ENCODE assay signal across 11 cellular contexts in genomic region chr19:42326969-42327368, GRCh38. TPM values are rescaled to one million over a fixed set of nuclear protein-coding genes. Genes with fewer than 3 reads are reported as not detected.
DNase-seq lines count a peak whose midpoint lies in the region; ATAC-seq and TF ChIP-seq lines count a peak whose summit lies in the region.
"Had no signal": no experiment of that assay in that cellular context is flagged by ENCODE, and none has a peak within 500 bp of the region (broad histone marks: within the 10 kb centered on the region; RNA-seq: fewer than 3 reads in every experiment).

No MANE protein-coding gene starts in this region.

- H3K9ac ChIP-seq in iPS-18a (ENCODE audit: low read length) (no peak overlapping the region), colonic mucosa (ENCODE audit: low read depth in 2 of 2, low read length in 2 of 2) (no peak overlapping the region)

- H3K4me3 Mint-ChIP-seq in T-cell (peak overlapping the region; percentile 88 to 97 (median 89)), type B pancreatic cell (peak overlapping the region; percentile 88)

- H3K4me1 Mint-ChIP-seq in T-cell (peaks cover 17 to 32% (median 25%) of the 10 kb centered on the region in 3 donors), type B pancreatic cell (ENCODE audit: unreplicated experiment) (peaks cover 45% of the 10 kb centered on the region)

- H3K36me3 Mint-ChIP-seq in T-cell: no peaks in the 10 kb centered on the region
- H3K36me3 Mint-ChIP-seq in type B pancreatic cell: peaks cover 6% of the 10 kb centered on the region

- DNase-seq in left ventricle myocardium inferior: no peak
- no peak for DNase-seq in right atrium auricular region (ENCODE audit: low spot score)
- no peak for DNase-seq in T-cell
- no peak for DNase-seq in type B pancreatic cell (ENCODE audit: extremely low spot score, unreplicated experiment)
- no peak for DNase-seq in colonic mucosa
- no peak for DNase-seq in SK-N-DZ (ENCODE audit: low spot score)
- DNase-seq in NCI-H345 (lab: John Stamatoyannopoulos, UW): no peak
- DNase-seq: activated gamma-delta T cell treated with Interleukin-2 at 50 U/mL for 16 hours, NCI-H1417, small intestine had no signal

- ATAC-seq in T-cell (replicated peaks in 1 of 4): no peak

- H3K27ac Mint-ChIP-seq in T-cell (no peak overlapping the region), type B pancreatic cell (no peak overlapping the region)

- no peaks in the 10 kb centered on the region for H3K9me3 ChIP-seq in left ventricle myocardium inferior (replicated peaks)
- H3K9me3 ChIP-seq in right atrium auricular region: no peaks in the 10 kb centered on the region
- H3K9me3 ChIP-seq in iPS-18a (ENCODE audit: control insufficient read depth, low read depth, low read length): no peaks in the 10 kb centered on the region
- H3K9me3 ChIP-seq in colonic mucosa: no peaks in the 10 kb centered on the region

- H3K4me3 ChIP-seq in left ventricle myocardium inferior: peak overlapping the region; percentile 79
- H3K4me3 ChIP-seq in right atrium auricular region: no peak overlapping the region
- peak overlapping the region; percentile 93 for H3K4me3 ChIP-seq in iPS-18a (ENCODE audit: low read length)
- no peak overlapping the region for H3K4me3 ChIP-seq in colonic mucosa

- H3K36me3 ChIP-seq in left ventricle myocardium inferior (no peaks in the 10 kb centered on the region), right atrium auricular region (no peaks in the 10 kb centered on the region), iPS-18a (ENCODE audit: control insufficient read depth, low read depth, low read length) (no peaks in the 10 kb centered on the region), colonic mucosa (no peaks in the 10 kb centered on the region)

- CTCF ChIA-PET in T-cell (lab: Charles Lee): no interaction called here

- H3K9me3 Mint-ChIP-seq in T-cell: no peaks in the 10 kb centered on the region
- no peaks in the 10 kb centered on the region for H3K9me3 Mint-ChIP-seq in type B pancreatic cell

- intact Hi-C loops in left ventricle myocardium inferior (cut with micrococcal nuclease) (no loop called here), colonic mucosa (cut with DNase I) (loop anchor here (10.0 kb wide), 2 partner anchors 68 to 192 kb away; partner anchors contain the start of genes CNFN and POU2F2)

- no peak for TF ChIP-seq CTCF in left ventricle myocardium inferior (IDR thresholded peaks at IDR 0.05; ENCODE audit: borderline replicate concordance)
- TF ChIP-seq CTCF in right atrium auricular region (IDR thresholded peaks at IDR 0.05): no peak
- no peak for TF ChIP-seq CTCF in type B pancreatic cell (conservative IDR thresholded peaks at IDR 0.05)
- no peak for TF ChIP-seq CTCF in colonic mucosa (IDR thresholded peaks at IDR 0.05)

- H3K27me3 ChIP-seq in left ventricle myocardium inferior (ENCODE audit: low read depth) (peaks cover 30% of the 10 kb centered on the region), right atrium auricular region (peaks cover 10 to 23% of the 10 kb centered on the region in 2 donors), iPS-18a (ENCODE audit: control insufficient read depth, insufficient read depth, low read length) (peaks cover 27% of the 10 kb centered on the region), colonic mucosa (peaks cover 20% of the 10 kb centered on the region)

- POLR2A ChIA-PET in T-cell (lab: Charles Lee): interaction anchor here in 1 of 2 donors (0.7 kb wide), 1 partner anchor 619 kb away, joined by 3 read pairs; the partner anchor contains the start of gene CEACAM5

- H3K27me3 Mint-ChIP-seq in T-cell: peaks cover 15% of the 10 kb centered on the region in 2 donors
- H3K27me3 Mint-ChIP-seq in type B pancreatic cell: peaks cover 25% of the 10 kb centered on the region

- peaks cover 56% of the 10 kb centered on the region for H3K4me1 ChIP-seq in left ventricle myocardium inferior
- H3K4me1 ChIP-seq in right atrium auricular region: peaks cover 0 to 41% of the 10 kb centered on the region in 2 donors
- peaks cover 7% of the 10 kb centered on the region for H3K4me1 ChIP-seq in iPS-18a (ENCODE audit: control insufficient read depth, low read depth, low read length)
- H3K4me1 ChIP-seq in colonic mucosa: peaks cover 4% of the 10 kb centered on the region

- H3K27ac ChIP-seq in left ventricle myocardium inferior (replicated peaks) (no peak overlapping the region), right atrium auricular region (no peak overlapping the region), iPS-18a (ENCODE audit: low read length) (no peak overlapping the region), colonic mucosa (no peak overlapping the region)

RNA-seq across cellular contexts. Expression of gene MEGF8, which starts 1.5 kb away (rescaled TPM):
- total RNA-seq in left ventricle myocardium inferior (34.3 TPM), right atrium auricular region (10 to 100 TPM; 24.3 to 31.2 TPM), T-cell (10 to 100 TPM in 2 of 5 donors, 1 to 10 TPM in 3; 5.2 to 11.4 (median 9.6) TPM), type B pancreatic cell (ENCODE audit: low replicate concordance) (30.7 and 49.5 TPM in 2 replicates), colonic mucosa (10 to 100 TPM; 13.4 to 16.5 TPM)
- 10.7 and 11.2 TPM in 2 replicates for polyA plus RNA-seq in SK-N-DZ (2014; cell fraction: cytosol; rRNA removed)
- 7.8 and 11.5 TPM in 2 replicates for polyA plus RNA-seq in SK-N-DZ (2014; cell fraction: nucleus; rRNA removed)

RNA-seq across cellular contexts. Expression of gene TMEM145, which starts 13.9 kb away (rescaled TPM):
- total RNA-seq in left ventricle myocardium inferior: 0.36 TPM
- total RNA-seq in right atrium auricular region: under 1 TPM in 1 of 2 donors, not detected in 1; 0.94 TPM
- total RNA-seq in T-cell: not detected
- total RNA-seq in type B pancreatic cell (ENCODE audit: low replicate concordance): 0.88 and 3.6 TPM in 2 replicates
- total RNA-seq in colonic mucosa: under 1 TPM; 0.24 to 0.94 TPM
- polyA plus RNA-seq in SK-N-DZ (2014; cell fraction: cytosol; rRNA removed): 4.3 and 4.9 TPM in 2 replicates
- polyA plus RNA-seq in SK-N-DZ (2014; cell fraction: nucleus; rRNA removed): 57.8 and 173 TPM in 2 replicates

RNA-seq across cellular contexts. Expression of gene PAFAH1B3, which starts 24.5 kb away (rescaled TPM):
- total RNA-seq in left ventricle myocardium inferior (2.1 TPM), right atrium auricular region (1 to 10 TPM; 2.2 to 8.2 TPM), T-cell (10 to 100 TPM; 15.2 to 22.2 (median 19.1) TPM), type B pancreatic cell (ENCODE audit: low replicate concordance) (50.3 and 97.4 TPM in 2 replicates), colonic mucosa (10 to 100 TPM; 42.5 to 53.0 TPM)
- 242 and 265 TPM in 2 replicates for polyA plus RNA-seq in SK-N-DZ (2014; cell fraction: cytosol; rRNA removed)
- 203 and 228 TPM in 2 replicates for polyA plus RNA-seq in SK-N-DZ (2014; cell fraction: nucleus; rRNA removed)

RNA-seq across cellular contexts. Expression of gene PRR19, which starts 25.0 kb away (rescaled TPM):
- total RNA-seq in left ventricle myocardium inferior (not detected), right atrium auricular region (under 1 TPM in 1 of 2 donors, not detected in 1; 0.59 TPM), T-cell (under 1 TPM in 4 of 5 donors, not detected in 1; 0.18 to 0.35 (median 0.27) TPM), type B pancreatic cell (ENCODE audit: low replicate concordance) (2.2 and 2.4 TPM in 2 replicates), colonic mucosa (1 to 10 TPM in 1 of 2 donors, under 1 TPM in 1; 0.32 to 1.0 TPM)
- 1.0 and 2.0 TPM in 2 replicates for polyA plus RNA-seq in SK-N-DZ (2014; cell fraction: cytosol; rRNA removed)
- polyA plus RNA-seq in SK-N-DZ (2014; cell fraction: nucleus; rRNA removed): 0.28 and 0.99 TPM in 2 replicates

RNA-seq across cellular contexts. Expression of gene CIC, which starts 57.9 kb away (rescaled TPM):
- total RNA-seq in left ventricle myocardium inferior (33.3 TPM), right atrium auricular region (10 to 100 TPM; 27.4 to 53.5 TPM), T-cell (100 to 1,000 TPM in 4 of 5 donors, 10 to 100 TPM in 1; 93.9 to 110 (median 104) TPM), type B pancreatic cell (ENCODE audit: low replicate concordance) (44.8 and 70.3 TPM in 2 replicates), colonic mucosa (10 to 100 TPM; 47.8 to 54.6 TPM)
- 14.2 and 17.4 TPM in 2 replicates for polyA plus RNA-seq in SK-N-DZ (2014; cell fraction: cytosol; rRNA removed)
- 35.7 and 42.1 TPM in 2 replicates for polyA plus RNA-seq in SK-N-DZ (2014; cell fraction: nucleus; rRNA removed)

Comparison
In these comparisons a context has a peak if more than half of its experiments do, and no peak if none do; other contexts are left out.
1. H3K4me3 ChIP-seq: peak in left ventricle myocardium inferior (single experiment) and iPS-18a (single experiment); none in right atrium auricular region (0 of 2) and colonic mucosa (single experiment).